ENCODE assay signal across 1 cellular context in the genomic region with DNA sequence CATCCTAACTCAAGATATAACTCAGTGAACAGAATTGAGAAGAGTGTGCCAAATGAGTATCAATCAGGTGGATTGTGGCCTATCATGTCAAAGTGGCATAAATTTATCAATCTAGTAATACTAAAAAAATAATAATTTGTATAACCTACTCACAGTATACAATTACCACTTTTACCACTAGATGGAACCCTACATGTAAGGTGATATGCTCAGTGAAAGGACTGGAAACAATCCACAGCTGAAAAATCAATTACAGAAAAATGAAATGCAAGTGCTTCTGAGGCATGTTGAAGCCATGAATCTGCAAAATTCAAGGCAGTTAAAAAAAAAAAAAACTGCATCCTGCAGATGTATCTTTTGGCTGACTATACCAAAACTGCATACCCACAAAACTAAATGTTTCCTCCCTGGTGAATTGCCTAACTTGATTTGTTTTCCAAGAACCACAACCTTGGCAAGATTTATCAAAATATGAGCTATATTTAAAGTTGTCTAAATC.
TF ChIP-seq lines count a peak whose summit lies in the region.

No MANE protein-coding gene starts in this region.

TF ChIP-seq in GM12878, 131 proteins besides CTCF, POLR2A, EP300 and RAD21:
- peak; percentile 40; the same call in 1 of the 2 replicates for TF ChIP-seq SMC3 (IDR thresholded peaks at IDR 0.05; ENCODE audit: borderline replicate concordance, low read length)
- no peak for TF ChIP-seq ZNF622 (IDR thresholded peaks at IDR 0.05)
